ENCODE assay signal across 1 cellular context in genomic region chr2:20421336-20421987, GRCh38.
TF ChIP-seq lines count a peak whose summit lies in the region.

No MANE protein-coding gene starts in this region.

TF ChIP-seq in HepG2, 621 proteins besides CTCF, POLR2A, EP300 and RAD21 (continued from another document):
- TF ChIP-seq UBTF (CRISPR knock-in tag; IDR thresholded peaks at IDR 0.05): 0 out of 2 replicates have a peak, but pooled peaks have one; percentile 19
- no peak for TF ChIP-seq ZNF431 (CRISPR knock-in tag; IDR thresholded peaks at IDR 0.05; ENCODE audit: borderline replicate concordance, low read depth)
- TF ChIP-seq GATAD1 (CRISPR knock-in tag; IDR thresholded peaks at IDR 0.05): no peak
- TF ChIP-seq ZBTB21 (CRISPR knock-in tag; IDR thresholded peaks at IDR 0.05): no peak
- no peak for TF ChIP-seq ZBTB44 (CRISPR knock-in tag; IDR thresholded peaks at IDR 0.05)
- TF ChIP-seq ZUFSP (CRISPR knock-in tag; IDR thresholded peaks at IDR 0.05; ENCODE audit: borderline replicate concordance): no peak
- TF ChIP-seq GABPA (IDR thresholded peaks at IDR 0.05; ENCODE audit: low read depth, low read length): no peak
- TF ChIP-seq GABPA (CRISPR knock-in tag; IDR thresholded peaks at IDR 0.05; ENCODE audit: low read depth): peak; percentile 28; the same call in 1 of the 2 replicates
- TF ChIP-seq E2F5 (CRISPR knock-in tag; conservative IDR thresholded peaks at IDR 0.05): no peak
- no peak for TF ChIP-seq ARID2 (CRISPR knock-in tag; IDR thresholded peaks at IDR 0.05; ENCODE audit: borderline replicate concordance)
- TF ChIP-seq NR2F6 (IDR thresholded peaks at IDR 0.05): no peak
- 0 out of 2 replicates have a peak, but pooled peaks have one; percentile 28 for TF ChIP-seq NR2F6 (CRISPR knock-in tag; IDR thresholded peaks at IDR 0.05)
- no peak for TF ChIP-seq FOSL2 (CRISPR knock-in tag; IDR thresholded peaks at IDR 0.05)
- 0 out of 2 replicates have a peak, but pooled peaks have one; percentile 17 for TF ChIP-seq ZNF274 (CRISPR knock-in tag; IDR thresholded peaks at IDR 0.05)
- no peak for TF ChIP-seq KLF15 (CRISPR knock-in tag; IDR thresholded peaks at IDR 0.05; ENCODE audit: borderline replicate concordance)
- 0 out of 2 replicates have a peak, but pooled peaks have one; percentile 31 for TF ChIP-seq ZMYM2 (CRISPR knock-in tag; IDR thresholded peaks at IDR 0.05)
- TF ChIP-seq ZNF878 (CRISPR knock-in tag; IDR thresholded peaks at IDR 0.05): no peak
- TF ChIP-seq ZSCAN30 (CRISPR knock-in tag; IDR thresholded peaks at IDR 0.05): no peak
- TF ChIP-seq CHCHD3 (CRISPR knock-in tag; IDR thresholded peaks at IDR 0.05): no peak
- TF ChIP-seq AHR (CRISPR knock-in tag; IDR thresholded peaks at IDR 0.05): no peak
- no peak for TF ChIP-seq ZSCAN9 (CRISPR knock-in tag; IDR thresholded peaks at IDR 0.05; ENCODE audit: borderline replicate concordance)
- no peak for TF ChIP-seq HOXA3 (CRISPR knock-in tag; IDR thresholded peaks at IDR 0.05)
- no peak for TF ChIP-seq SYNCRIP (IDR thresholded peaks at IDR 0.05; ENCODE audit: insufficient read depth, low read depth, low read length)
- no peak for TF ChIP-seq ZNF737 (CRISPR knock-in tag; IDR thresholded peaks at IDR 0.05; ENCODE audit: borderline replicate concordance)
